ENCODE assay signal across 13 cellular contexts in the genomic region with DNA sequence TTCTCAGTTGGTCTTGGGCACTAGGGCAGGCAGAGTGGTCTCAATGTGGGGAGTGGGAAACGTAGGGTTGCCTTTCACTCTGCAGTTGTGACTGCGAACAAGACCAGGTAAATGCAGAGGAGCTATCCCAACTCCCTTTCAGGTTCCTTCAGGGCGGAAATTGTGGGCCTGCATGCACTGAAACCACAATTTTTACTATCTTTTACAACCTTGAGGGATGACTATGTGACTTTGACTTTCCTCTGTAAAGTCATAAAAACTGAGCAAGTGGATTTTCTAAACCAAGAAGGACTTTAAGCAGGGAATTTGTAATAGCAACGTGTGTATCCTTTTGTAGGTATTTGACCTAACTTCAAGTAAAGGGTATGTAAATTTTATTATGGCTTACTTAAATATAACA.
DNase-seq lines count a peak whose midpoint lies in the region; ATAC-seq and TF ChIP-seq lines count a peak whose summit lies in the region.
"Had no signal": no experiment of that assay in that cellular context is flagged by ENCODE, and none has a peak within 500 bp of the region (broad histone marks: within the 10 kb centered on the region; RNA-seq: fewer than 3 reads in every experiment).

No MANE protein-coding gene starts in this region.

- POLR2A ChIA-PET in OCI-LY7 (lab: Charles Lee), result no interaction called here

- H3K27me3 ChIP-seq in DOHH2 (ENCODE audit: control insufficient read depth, low read length) (no peaks in the 10 kb centered on the region), transverse colon (no peaks in the 10 kb centered on the region)

- intact Hi-C loops in OCI-LY7 (cut with micrococcal nuclease; ENCODE audit: unreplicated experiment) (no loop called here), left colon (cut with DNase I, micrococcal nuclease) (no loop called here), transverse colon (cut with DNase I; ENCODE audit: low total_unique reads) (no loop called here)

- CTCF ChIA-PET in OCI-LY7 (lab: Charles Lee; ENCODE audit: unreplicated experiment), result no interaction called here

- no peaks in the 10 kb centered on the region for H3K36me3 ChIP-seq in DOHH2 (ENCODE audit: control insufficient read depth, low read length)
- H3K36me3 ChIP-seq in OCI-LY7 (ENCODE audit: insufficient read depth, low read length), result no peaks in the 10 kb centered on the region
- H3K36me3 ChIP-seq in transverse colon, result no peaks in the 10 kb centered on the region

- TF ChIP-seq CTCF in DOHH2 (IDR thresholded peaks at IDR 0.05; ENCODE audit: low read depth, low read length, poor library complexity, severe bottlenecking), result no peak
- TF ChIP-seq CTCF in OCI-LY7 (conservative IDR thresholded peaks at IDR 0.05; ENCODE audit: low read length), result no peak
- TF ChIP-seq CTCF in transverse colon (IDR thresholded peaks at IDR 0.05), result no peak

- H3K79me2 ChIP-seq in DOHH2 (ENCODE audit: control insufficient read depth, low read length) (no peaks in the 10 kb centered on the region), OCI-LY7 (ENCODE audit: insufficient read depth, low read depth, low read length) (no peaks in the 10 kb centered on the region)

- no peaks in the 10 kb centered on the region for H3F3A ChIP-seq in DOHH2 (ENCODE audit: control insufficient read depth, insufficient read depth)

- H3K27me3 Mint-ChIP-seq in stimulated activated naive CD8-positive, alpha-beta T cell treated with anti-CD3 and anti-CD28 coated beads, Interleukin-15, amount 100 ng/mL, for 72 hours, result no peaks in the 10 kb centered on the region
- H3K27me3 Mint-ChIP-seq: CD8-positive, alpha-beta memory T cell had no signal

- 25 to 32% methylated on average over 4 of the region's 4 CpGs for WGBS in transverse colon (ENCODE audit: low coverage in 1 of 2), 2 donors

- H3K4me3 ChIP-seq in DOHH2 (ENCODE audit: low read length) (no peak overlapping the region), OCI-LY7 (ENCODE audit: low read depth, low read length, poor library complexity, severe bottlenecking) (no peak overlapping the region), transverse colon (no peak overlapping the region)
- H3K4me3 ChIP-seq: A549 had no signal

- in situ Hi-C loops in transverse colon (cut with MboI; ENCODE audit: low pct_ligation_motif_present in 1 of 4, low pct_unique_long_range_greater_than_20kb in 1 of 4, low sequenced_read_pairs in 3 of 4) (no loop called here), G401 (cut with HindIII; ENCODE audit: low sequenced_read_pairs) (no loop called here)

- ATAC-seq in left colon, result peak; percentile 81
- no peak for ATAC-seq in stimulated activated naive CD8-positive, alpha-beta T cell treated with anti-CD3 and anti-CD28 coated beads, Interleukin-15, amount 100 ng/mL, for 72 hours
- ATAC-seq: A549 had no signal

- no peak for TF ChIP-seq POLR2A in transverse colon (IDR thresholded peaks at IDR 0.05)

- peak overlapping the region; percentile 43 for H3K4me2 ChIP-seq in DOHH2 (ENCODE audit: low read length)
- H3K4me2 ChIP-seq in OCI-LY7 (ENCODE audit: low read length), result peak overlapping the region; percentile 35
- H3K4me2 ChIP-seq: A549 had no signal

- no peak overlapping the region for H2AFZ ChIP-seq in OCI-LY7 (ENCODE audit: low read length)

- H3K9me2 ChIP-seq in DOHH2 (replicated peaks; ENCODE audit: control insufficient read depth, low read length) (no peaks in the 10 kb centered on the region), OCI-LY7 (ENCODE audit: insufficient read depth, low read length) (no peaks in the 10 kb centered on the region)

- no peak overlapping the region for H3K4me3 Mint-ChIP-seq in stimulated activated naive CD8-positive, alpha-beta T cell treated with anti-CD3 and anti-CD28 coated beads, Interleukin-15, amount 100 ng/mL, for 72 hours
- H3K4me3 Mint-ChIP-seq: CD8-positive, alpha-beta memory T cell; HFFc6 had no signal

- H3K9me3 Mint-ChIP-seq in stimulated activated naive CD8-positive, alpha-beta T cell treated with anti-CD3 and anti-CD28 coated beads, Interleukin-15, amount 100 ng/mL, for 72 hours, result peaks cover 8 to 10% of the 10 kb centered on the region in 2 donors

- H4K20me1 ChIP-seq in DOHH2 (ENCODE audit: control insufficient read depth, insufficient read depth, low read depth, low read length) (no peaks in the 10 kb centered on the region), OCI-LY7 (ENCODE audit: insufficient read depth, low read length) (no peaks in the 10 kb centered on the region)

- H3K27ac ChIP-seq in DOHH2 (ENCODE audit: low read depth, low read length) (no peak overlapping the region), OCI-LY7 (ENCODE audit: low read depth, low read length, poor library complexity, severe bottlenecking) (no peak overlapping the region), transverse colon (peak overlapping the region; percentile 7 to 66 (median 60))
- H3K27ac ChIP-seq: A549 had no signal

- H3K4me1 ChIP-seq in DOHH2 (ENCODE audit: control insufficient read depth, low read length) (peaks cover 14% of the 10 kb centered on the region), OCI-LY7 (ENCODE audit: insufficient read depth, low read length, poor library complexity, severe bottlenecking) (peaks cover 10% of the 10 kb centered on the region), transverse colon (peaks cover 0 to 14% (median 5%) of the 10 kb centered on the region in 4 donors)
- H3K4me1 ChIP-seq: A549 had no signal

- no peaks in the 10 kb centered on the region for H3K9me3 ChIP-seq in DOHH2 (ENCODE audit: control insufficient read depth, insufficient read depth, low read length)
- H3K9me3 ChIP-seq in OCI-LY7 (ENCODE audit: low read length), result no peaks in the 10 kb centered on the region
- H3K9me3 ChIP-seq in transverse colon, result no peaks in the 10 kb centered on the region
- H3K9me3 ChIP-seq: A549 had no signal

- no peak for TF ChIP-seq EP300 in transverse colon (IDR thresholded peaks at IDR 0.05; ENCODE audit: low read depth)

- BruUV-seq in OCI-LY7 (replicated peaks; lab: Mats Ljungman, UMichigan), result no TSS peak

- DNase-seq in OCI-LY7 (ENCODE audit: low spot score) (no peak), left colon (peak in 1 of 2 donors; percentile 9), transverse colon (peak; percentile 27), G401 (ENCODE audit: low spot score) (no peak), dedifferentiated amniotic fluid mesenchymal stem cell (ENCODE audit: extremely low spot score) (no peak)
- DNase-seq in stimulated activated naive CD8-positive, alpha-beta T cell treated with anti-CD3 and anti-CD28 coated beads, Interleukin-15, amount 100 ng/mL, for 72 hours, result no peak
- DNase-seq: CD8-positive, alpha-beta memory T cell; DMS 273 treated with DMSO at 0.1 percent for 48 hours; HCEC 1CT; HFFc6 had no signal

- no peak overlapping the region for H3K27ac Mint-ChIP-seq in stimulated activated naive CD8-positive, alpha-beta T cell treated with anti-CD3 and anti-CD28 coated beads, Interleukin-15, amount 100 ng/mL, for 72 hours
- H3K27ac Mint-ChIP-seq: CD8-positive, alpha-beta memory T cell; HFFc6; IgD-negative memory B cell had no signal

- no peaks in the 10 kb centered on the region for H3K4me1 Mint-ChIP-seq in stimulated activated naive CD8-positive, alpha-beta T cell treated with anti-CD3 and anti-CD28 coated beads, Interleukin-15, amount 100 ng/mL, for 72 hours
- H3K4me1 Mint-ChIP-seq: CD8-positive, alpha-beta memory T cell had no signal

Comparison
In these comparisons a context has a peak if more than half of its experiments do, and no peak if none do; other contexts are left out.
1. H3K27ac ChIP-seq: peak in transverse colon (4 of 4); none in DOHH2 (single experiment) and OCI-LY7 (single experiment).